1 cellular context compared by ENCODE assay signal in genomic region chr17:42964161-42964932, GRCh38.
A peak's percentile ranks its signal among the peaks of the same experiment; 100 is the strongest.
TF ChIP-seq lines count a peak whose summit lies in the region.

Gene AARSD1, minus strand, starts transcription at chr17:42964454. Its CDS starts 14 bp downstream, at chr17:42964440.

TF ChIP-seq in K562, 482 proteins besides CTCF, POLR2A, EP300 and RAD21 (continued from another document and continues in another):
- no peak for TF ChIP-seq ZNF277 (CRISPR knock-in tag; IDR thresholded peaks at IDR 0.05; ENCODE audit: borderline replicate concordance)
- TF ChIP-seq ESRRA (IDR thresholded peaks at IDR 0.05; ENCODE audit: borderline replicate concordance, low read depth), result peak; percentile 35; the same call in 1 of the 2 replicates
- TF ChIP-seq JUNB (CRISPR knock-in tag; conservative IDR thresholded peaks at IDR 0.05), result no peak
- TF ChIP-seq SMC3 (conservative IDR thresholded peaks at IDR 0.05; ENCODE audit: insufficient read depth, low read depth, low read length), result 0 out of 2 replicates have a peak, but pooled peaks have one; percentile 2
- TF ChIP-seq ZNF76 (CRISPR knock-in tag; IDR thresholded peaks at IDR 0.05; ENCODE audit: borderline replicate concordance), result no peak
- peak; percentile 82 for TF ChIP-seq TAF1 (IDR thresholded peaks at IDR 0.05; ENCODE audit: control insufficient read depth, extremely low read depth, insufficient read depth, low read length, severe bottlenecking)
- no peak for TF ChIP-seq ZNF778 (CRISPR knock-in tag; IDR thresholded peaks at IDR 0.05)
- TF ChIP-seq GATA2 (CRISPR knock-in tag; IDR thresholded peaks at IDR 0.05), result no peak
- TF ChIP-seq NFE2 (IDR thresholded peaks at IDR 0.05; ENCODE audit: low read depth), result 0 out of 2 replicates have a peak, but pooled peaks have one; percentile 15
- TF ChIP-seq COPS2 (conservative IDR thresholded peaks at IDR 0.05), result no peak
- TF ChIP-seq E2F6 (IDR thresholded peaks at IDR 0.05; ENCODE audit: borderline replicate concordance in 1 of 2, extremely low read depth in 1 of 2, insufficient read depth in 1 of 2, insufficient read length in 1 of 2, low read depth in 1 of 2, low read length in 1 of 2, poor library complexity in 1 of 2, severe bottlenecking in 1 of 2), result peak; percentile 73 to 87
- TF ChIP-seq SAFB2 (IDR thresholded peaks at IDR 0.05; ENCODE audit: borderline replicate concordance, low read depth, low read length, severe bottlenecking), result no peak
- TF ChIP-seq PHF20 (IDR thresholded peaks at IDR 0.05; ENCODE audit: partially characterized antibody), result peak; percentile 86
- TF ChIP-seq ZBTB1 (CRISPR knock-in tag; IDR thresholded peaks at IDR 0.05; ENCODE audit: borderline replicate concordance, low read depth), result no peak
- no peak for TF ChIP-seq HNRNPL (IDR thresholded peaks at IDR 0.05; ENCODE audit: low read depth, low read length)
- peak; percentile 83 for TF ChIP-seq POU5F1 (IDR thresholded peaks at IDR 0.05; ENCODE audit: borderline replicate concordance, low read depth, low read length, partially characterized antibody)
- no peak for TF ChIP-seq NR0B1 (IDR thresholded peaks at IDR 0.05; ENCODE audit: partially characterized antibody)
- peak; percentile 73 for TF ChIP-seq HDAC2 (IDR thresholded peaks at IDR 0.05)
- no peak for TF ChIP-seq ZFPM2 (CRISPR knock-in tag; IDR thresholded peaks at IDR 0.05)
- TF ChIP-seq ZBTB40 (IDR thresholded peaks at IDR 0.05), result peak; percentile 38; the same call in 1 of the 2 replicates
- no peak for TF ChIP-seq ZBTB40 (CRISPR knock-in tag; IDR thresholded peaks at IDR 0.05)
- TF ChIP-seq C11orf30 (IDR thresholded peaks at IDR 0.05; ENCODE audit: low read depth), result peak; percentile 97
- TF ChIP-seq CEBPB (tag; IDR thresholded peaks at IDR 0.05), result no peak
- no peak for TF ChIP-seq SAFB (IDR thresholded peaks at IDR 0.05; ENCODE audit: borderline replicate concordance, low read depth, low read length)
- TF ChIP-seq CEBPG (CRISPR knock-in tag; IDR thresholded peaks at IDR 0.05), result no peak
- TF ChIP-seq CEBPG (tag; conservative IDR thresholded peaks at IDR 0.05 in 1 of 2, IDR thresholded peaks at IDR 0.05 in 1 of 2), result no peak
- TF ChIP-seq EGR1 (conservative IDR thresholded peaks at IDR 0.05), result peak; percentile 41; the same call in 1 of the 2 replicates
- no peak for TF ChIP-seq NFIC (IDR thresholded peaks at IDR 0.05)
- TF ChIP-seq ZNF174 (CRISPR knock-in tag; IDR thresholded peaks at IDR 0.05), result no peak
- TF ChIP-seq ARNT (IDR thresholded peaks at IDR 0.05), result peak; percentile 15 to 44; a peak in 1 of 4 replicates
- no peak for TF ChIP-seq TCF15 (CRISPR knock-in tag; IDR thresholded peaks at IDR 0.05)
- no peak for TF ChIP-seq HDAC8 (tag; IDR thresholded peaks at IDR 0.05)
- no peak for TF ChIP-seq HOMEZ (CRISPR knock-in tag; IDR thresholded peaks at IDR 0.05)
- peak; percentile 48 to 75; a peak in 2 of 4 replicates for TF ChIP-seq FOXK2 (conservative IDR thresholded peaks at IDR 0.05 in 1 of 2, IDR thresholded peaks at IDR 0.05 in 1 of 2; ENCODE audit: low read depth in 2 of 2)
- TF ChIP-seq ZNF165 (CRISPR knock-in tag; IDR thresholded peaks at IDR 0.05; ENCODE audit: borderline replicate concordance), result no peak
- TF ChIP-seq DMBX1 (CRISPR knock-in tag; IDR thresholded peaks at IDR 0.05; ENCODE audit: borderline replicate concordance), result no peak
- peak; percentile 77; the same call in 1 of the 2 replicates for TF ChIP-seq PHF8 (IDR thresholded peaks at IDR 0.05; ENCODE audit: borderline replicate concordance, low read length)
- TF ChIP-seq GATAD2B (IDR thresholded peaks at IDR 0.05; ENCODE audit: borderline replicate concordance), result no peak
- no peak for TF ChIP-seq ESRRB (CRISPR knock-in tag; IDR thresholded peaks at IDR 0.05; ENCODE audit: borderline replicate concordance)
- peak; percentile 77 for TF ChIP-seq GMEB1 (CRISPR knock-in tag; IDR thresholded peaks at IDR 0.05)
- peak; percentile 17; the same call in 1 of the 2 replicates for TF ChIP-seq MYNN (IDR thresholded peaks at IDR 0.05)
- no peak for TF ChIP-seq MYNN (CRISPR knock-in tag; IDR thresholded peaks at IDR 0.05)
- TF ChIP-seq BRCA1 (IDR thresholded peaks at IDR 0.05), result no peak
- no peak for TF ChIP-seq BRCA1 (CRISPR knock-in tag; IDR thresholded peaks at IDR 0.05)
- peak; percentile 96 for TF ChIP-seq SIN3B (IDR thresholded peaks at IDR 0.05; ENCODE audit: low read depth)
- no peak for TF ChIP-seq ZC3H4 (CRISPR knock-in tag; IDR thresholded peaks at IDR 0.05; ENCODE audit: borderline replicate concordance)
- 0 out of 2 replicates have a peak, but pooled peaks have one; percentile 25 for TF ChIP-seq KLF16 (IDR thresholded peaks at IDR 0.05)
- no peak for TF ChIP-seq PCBP1 (IDR thresholded peaks at IDR 0.05; ENCODE audit: low read depth, low read length, poor library complexity, severe bottlenecking)
- 0 out of 2 replicates have a peak, but pooled peaks have one; percentile 45 for TF ChIP-seq POLR2H (tag; IDR thresholded peaks at IDR 0.05; ENCODE audit: low read depth)
- TF ChIP-seq MAFF (IDR thresholded peaks at IDR 0.05; ENCODE audit: low read length), result no peak
